ENCODE assay signal across 19 cellular contexts in the genomic region with DNA sequence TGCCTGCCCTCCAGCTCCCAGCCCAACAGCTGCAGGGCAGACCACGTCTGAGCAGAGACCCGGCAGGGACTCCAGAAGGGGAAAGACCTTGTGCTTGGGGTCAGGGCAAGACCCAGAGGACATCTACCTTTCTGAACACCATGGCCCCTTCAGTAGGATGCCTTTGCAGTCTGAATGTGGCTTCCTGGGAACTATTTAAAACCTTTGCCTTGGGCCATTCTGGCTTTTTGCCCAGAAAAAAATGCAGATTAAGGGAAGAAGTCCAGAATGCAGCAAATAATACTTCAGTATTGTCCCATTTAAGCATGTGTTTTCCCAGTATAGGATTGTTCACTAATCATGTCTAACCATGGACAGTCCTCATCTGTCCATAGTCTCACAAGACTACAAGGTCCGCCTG.
DNase-seq lines count a peak whose midpoint lies in the region; ATAC-seq, FAIRE-seq and TF ChIP-seq lines count a peak whose summit lies in the region.
"Had no signal": no experiment of that assay in that cellular context is flagged by ENCODE, and none has a peak within 500 bp of the region (broad histone marks: within the 10 kb centered on the region; RNA-seq: fewer than 3 reads in every experiment).

No MANE protein-coding gene starts in this region.

- TF ChIP-seq CTCF in MCF 10A (IDR thresholded peaks at IDR 0.05; ENCODE audit: unreplicated experiment) (no peak), breast epithelium (IDR thresholded peaks at IDR 0.05) (no peak), fibroblast of lung (conservative IDR thresholded peaks at IDR 0.05 in 1 of 2, IDR thresholded peaks at IDR 0.05 in 1 of 2; ENCODE audit: low read depth in 1 of 2, low read length in 2 of 2) (no peak), transverse colon (IDR thresholded peaks at IDR 0.05) (no peak)

- H3K9me3 Mint-ChIP-seq in MCF 10A (ENCODE audit: unreplicated experiment) = no peaks in the 10 kb centered on the region
- no peaks in the 10 kb centered on the region for H3K9me3 Mint-ChIP-seq in stimulated activated effector memory CD8-positive, alpha-beta T cell treated with anti-CD3 and anti-CD28 coated beads, Interleukin-12 subunit alpha, Interleukin-12 subunit beta, amount 100 ng/mL, for 72 hours
- H3K9me3 Mint-ChIP-seq: activated T-helper 2 cell treated with anti-CD3 and anti-CD28 coated beads, Interferon-gamma antibody, Interleukin-2, Interleukin-4, amounts not matched to agents 10 μg/mL and 5 μg/mL and 100 μg/mL, durations not matched to agents 14 hours and 24 hours and 36 hours; neural progenitor cell; T-helper 2 cell treated with Interferon-gamma antibody and Interleukin-4, amounts not matched to agents 5 μg/mL and 100 μg/mL, for 36 hours had no signal

- H3K4me3 Mint-ChIP-seq in MCF 10A (ENCODE audit: unreplicated experiment) = no peak overlapping the region
- H3K4me3 Mint-ChIP-seq in stimulated activated effector memory CD8-positive, alpha-beta T cell treated with anti-CD3 and anti-CD28 coated beads, Interleukin-12 subunit alpha, Interleukin-12 subunit beta, amount 100 ng/mL, for 72 hours = no peak overlapping the region
- H3K4me3 Mint-ChIP-seq: neural progenitor cell; T-helper 2 cell treated with Interferon-gamma antibody and Interleukin-4, amounts not matched to agents 5 μg/mL and 100 μg/mL, for 36 hours had no signal

- H3K4me1 Mint-ChIP-seq in MCF 10A (ENCODE audit: insufficient read depth, unreplicated experiment) = no peaks in the 10 kb centered on the region
- no peaks in the 10 kb centered on the region for H3K4me1 Mint-ChIP-seq in stimulated activated effector memory CD8-positive, alpha-beta T cell treated with anti-CD3 and anti-CD28 coated beads, Interleukin-12 subunit alpha, Interleukin-12 subunit beta, amount 100 ng/mL, for 72 hours

- TF ChIP-seq POLR2A in breast epithelium (IDR thresholded peaks at IDR 0.05) (no peak), transverse colon (IDR thresholded peaks at IDR 0.05) (no peak)

- H3K27me3 ChIP-seq in breast epithelium (no peaks in the 10 kb centered on the region), fibroblast of lung (ENCODE audit: control insufficient read depth, insufficient read depth, low read length) (no peaks in the 10 kb centered on the region), transverse colon (no peaks in the 10 kb centered on the region)
- H3K27me3 ChIP-seq: neural progenitor cell had no signal

- H3K4me3 ChIP-seq in breast epithelium (no peak overlapping the region), fibroblast of lung (replicated peaks in 1 of 4; ENCODE audit: control extremely low read depth in 1 of 4, insufficient read depth in 1 of 4, low read depth in 3 of 4, low read length in 4 of 4) (no peak overlapping the region), transverse colon (no peak overlapping the region)
- H3K4me3 ChIP-seq: neural progenitor cell, skin epidermis had no signal

- WGBS in transverse colon (ENCODE audit: low coverage in 1 of 2), 2 donors = 74% methylated on average over 3 of the region's 3 CpGs; no CpG with 5 or more reads in 1 of the 2 donors

- peaks cover 8% of the 10 kb centered on the region for H3K36me3 Mint-ChIP-seq in MCF 10A (ENCODE audit: insufficient read depth, unreplicated experiment)
- no peaks in the 10 kb centered on the region for H3K36me3 Mint-ChIP-seq in stimulated activated effector memory CD8-positive, alpha-beta T cell treated with anti-CD3 and anti-CD28 coated beads, Interleukin-12 subunit alpha, Interleukin-12 subunit beta, amount 100 ng/mL, for 72 hours

- no TSS peak for BruUV-seq in MCF 10A (replicated peaks; lab: Mats Ljungman, UMichigan)

- no peak for ATAC-seq in stimulated activated effector memory CD8-positive, alpha-beta T cell treated with anti-CD3 and anti-CD28 coated beads, Interleukin-12 subunit alpha, Interleukin-12 subunit beta, amount 100 ng/mL, for 72 hours

- TF ChIP-seq EP300 in transverse colon (IDR thresholded peaks at IDR 0.05; ENCODE audit: low read depth) = no peak

- H4K20me1 ChIP-seq in fibroblast of lung (ENCODE audit: control insufficient read depth, extremely low read depth, insufficient read depth, low read length) = no peaks in the 10 kb centered on the region

- no peak overlapping the region for H3K4me2 ChIP-seq in fibroblast of lung (ENCODE audit: extremely low read depth, insufficient read depth, low read length)
- H3K4me2 ChIP-seq: neural progenitor cell had no signal

- no peaks in the 10 kb centered on the region for H3K36me3 ChIP-seq in breast epithelium
- H3K36me3 ChIP-seq in fibroblast of lung (ENCODE audit: control insufficient read depth, insufficient read depth, low read length) = no peaks in the 10 kb centered on the region
- no peaks in the 10 kb centered on the region for H3K36me3 ChIP-seq in transverse colon
- H3K36me3 ChIP-seq: neural progenitor cell had no signal

- intact Hi-C loops in MCF 10A (cut with micrococcal nuclease) (no loop called here), breast epithelium (cut with DNase I; ENCODE audit: low total_unique reads) (no loop called here), transverse colon (cut with DNase I; ENCODE audit: low total_unique reads) (no loop called here)

- peak; percentile 61 for DNase-seq in MCF 10A (ENCODE audit: unreplicated experiment)
- DNase-seq in breast epithelium (ENCODE audit: low spot score in 2 of 2) = no peak
- peak; percentile 54 for DNase-seq in RPMI8226
- DNase-seq in fibroblast of lung (ENCODE audit: low read depth in 2 of 2) = peak; percentile 24 to 57
- no peak for DNase-seq in transverse colon
- DNase-seq in frontal cortex (ENCODE audit: low spot score in 2 of 2) = no peak
- no peak for DNase-seq in stimulated activated effector memory CD8-positive, alpha-beta T cell treated with anti-CD3 and anti-CD28 coated beads, Interleukin-12 subunit alpha, Interleukin-12 subunit beta, amount 100 ng/mL, for 72 hours (ENCODE audit: low spot score in 2 of 2)
- DNase-seq in islet precursor cell = no peak
- DNase-seq: ACHN; activated CD4-positive, alpha-beta T cell treated with anti-CD3 and anti-CD28 coated beads, Interleukin-2, amount 50 U/mL, for 48 hours; Kasumi-1; NCI-H2029; OCI-M1 had no signal

- POLR2A ChIA-PET in MCF 10A (lab: Yijun Ruan, JAX) = no interaction called here

- H3K27ac Mint-ChIP-seq in MCF 10A (ENCODE audit: low read depth, unreplicated experiment) = no peak overlapping the region
- H3K27ac Mint-ChIP-seq in stimulated activated effector memory CD8-positive, alpha-beta T cell treated with anti-CD3 and anti-CD28 coated beads, Interleukin-12 subunit alpha, Interleukin-12 subunit beta, amount 100 ng/mL, for 72 hours = no peak overlapping the region
- H3K27ac Mint-ChIP-seq: activated T-helper 2 cell treated with anti-CD3 and anti-CD28 coated beads, Interferon-gamma antibody, Interleukin-2, Interleukin-4, amounts not matched to agents 10 μg/mL and 5 μg/mL and 100 μg/mL, durations not matched to agents 14 hours and 24 hours and 36 hours; neural progenitor cell; T-helper 2 cell treated with Interferon-gamma antibody and Interleukin-4, amounts not matched to agents 5 μg/mL and 100 μg/mL, for 36 hours had no signal

- no peak overlapping the region for H3K9ac ChIP-seq in fibroblast of lung (ENCODE audit: insufficient read depth, low read length)
- H3K9ac ChIP-seq: neural progenitor cell had no signal

- no peaks in the 10 kb centered on the region for H3K27me3 Mint-ChIP-seq in MCF 10A (ENCODE audit: insufficient read depth, unreplicated experiment)

- H3K4me1 ChIP-seq in breast epithelium (no peaks in the 10 kb centered on the region), fibroblast of lung (ENCODE audit: control insufficient read depth, extremely low read depth, insufficient read depth, low read length) (no peaks in the 10 kb centered on the region), transverse colon (peaks cover 4 to 7% (median 5%) of the 10 kb centered on the region in 4 donors)
- H3K4me1 ChIP-seq: neural progenitor cell had no signal

- H3K9me3 ChIP-seq in breast epithelium = no peaks in the 10 kb centered on the region
- no peaks in the 10 kb centered on the region for H3K9me3 ChIP-seq in fibroblast of lung (ENCODE audit: control insufficient read depth, insufficient read depth, low read depth, low read length)
- no peaks in the 10 kb centered on the region for H3K9me3 ChIP-seq in transverse colon

- H3K79me2 ChIP-seq in fibroblast of lung (ENCODE audit: control insufficient read depth, insufficient read depth, low read length) = no peaks in the 10 kb centered on the region

- CTCF ChIA-PET in MCF 10A (lab: Yijun Ruan, JAX) = no interaction called here

- in situ Hi-C loops in transverse colon (cut with MboI; ENCODE audit: low pct_ligation_motif_present in 1 of 4, low pct_unique_long_range_greater_than_20kb in 1 of 4, low sequenced_read_pairs in 3 of 4) = no loop called here

- FAIRE-seq in frontal cortex (lab: Jason Lieb, UNC) = no peak
- FAIRE-seq: D721Med had no signal

- no peak overlapping the region for H2AFZ ChIP-seq in fibroblast of lung (ENCODE audit: low read length)
- H2AFZ ChIP-seq: neural progenitor cell had no signal

- no peak overlapping the region for H3K27ac ChIP-seq in breast epithelium
- no peak overlapping the region for H3K27ac ChIP-seq in fibroblast of lung (ENCODE audit: insufficient read depth, low read length)
- peak overlapping the region; percentile 27 to 55 (median 48) for H3K27ac ChIP-seq in transverse colon
- H3K27ac ChIP-seq: HL-60, neural progenitor cell, skin epidermis had no signal

Comparison
In these comparisons a context has a peak if more than half of its experiments do, and no peak if none do; other contexts are left out.
1. DNase-seq: peak in MCF 10A (single experiment), RPMI8226 (single experiment) and fibroblast of lung (2 of 2); none in breast epithelium (0 of 2), transverse colon (single experiment), frontal cortex (0 of 2), stimulated activated effector memory CD8-positive, alpha-beta T cell treated with anti-CD3 and anti-CD28 coated beads, Interleukin-12 subunit alpha, Interleukin-12 subunit beta, amount 100 ng/mL, for 72 hours (0 of 2) and islet precursor cell (single experiment).
2. H3K27ac ChIP-seq: peak in transverse colon (4 of 4); none in breast epithelium (0 of 2) and fibroblast of lung (single experiment).